Comparison of ENCODE assay signal across 8 cellular contexts in genomic region chr18:42053188-42053781, GRCh38.
DNase-seq lines count a peak whose midpoint lies in the region; ATAC-seq and TF ChIP-seq lines count a peak whose summit lies in the region.

No MANE protein-coding gene starts in this region.

- H3K9me3 ChIP-seq in Panc1 (ENCODE audit: control insufficient read depth, insufficient read depth, low read depth, low read length) (no peaks in the 10 kb centered on the region), ovary (no peaks in the 10 kb centered on the region)

- TF ChIP-seq POLR2A in ovary (IDR thresholded peaks at IDR 0.05): no peak

- no peak for TF ChIP-seq EP300 in ovary (IDR thresholded peaks at IDR 0.05)

- CTCF ChIA-PET in Panc1 (lab: Charles Lee): interaction anchor here (0.6 kb wide), 2 partner anchors 1219 to 1514 kb away, joined by 3 read pairs; no protein-coding TSS in a partner anchor

- peaks cover 23% of the 10 kb centered on the region for H3K36me3 Mint-ChIP-seq in type B pancreatic cell

- no TSS peak for BruUV-seq in Panc1 (replicated peaks; lab: Mats Ljungman, UMichigan)

- peaks cover 16% of the 10 kb centered on the region for H3K4me1 Mint-ChIP-seq in type B pancreatic cell (ENCODE audit: unreplicated experiment)

- DNase-seq in COLO829 (ENCODE audit: low spot score): peak; percentile 48
- DNase-seq in Panc1 (ENCODE audit: low read depth, low spot score): no peak
- peak; percentile 15 for DNase-seq in activated T-helper 1 cell treated with Interleukin-2 at 50 U/mL for 16 hours (ENCODE audit: low read depth)
- DNase-seq in fibroblast of pulmonary artery (ENCODE audit: low read depth): peak; percentile 79
- peak; percentile 33 to 69 (median 38) for DNase-seq in ovary
- DNase-seq in type B pancreatic cell (ENCODE audit: extremely low spot score, unreplicated experiment): no peak

- TF ChIP-seq CTCF in Panc1 (IDR thresholded peaks at IDR 0.05) (peak; percentile 64; the same call in 1 of the 2 replicates), fibroblast of pulmonary artery (IDR thresholded peaks at IDR 0.05; ENCODE audit: low read length, missing control alignments) (peak; percentile 87), ovary (IDR thresholded peaks at IDR 0.05) (peak; percentile 38 to 58 (median 46)), type B pancreatic cell (conservative IDR thresholded peaks at IDR 0.05) (peak; percentile 93)

- H3K4me1 ChIP-seq in Panc1 (ENCODE audit: control insufficient read depth, insufficient read depth, low read length): no peaks in the 10 kb centered on the region
- H3K4me1 ChIP-seq in ovary (ENCODE audit: insufficient read depth): no peaks in the 10 kb centered on the region

- 11 to 31% (median 15%) methylated on average over 5 of the region's 5 CpGs for WGBS in ovary, 3 donors

- H3K4me3 Mint-ChIP-seq in type B pancreatic cell: peak overlapping the region; percentile 36

- H3K27ac ChIP-seq in Panc1 (ENCODE audit: low read length): no peak overlapping the region
- no peak overlapping the region for H3K27ac ChIP-seq in ovary

- ATAC-seq in GM19455 (IDR thresholded peaks at IDR 0.05; ENCODE audit: unreplicated experiment) (peak; percentile 81), HG03565 (IDR thresholded peaks at IDR 0.05; ENCODE audit: unreplicated experiment) (peak; percentile 90), Panc1 (peak; percentile 74; the same call in 1 of the 2 replicates)

- in situ Hi-C loops in Panc1 (cut with HindIII; ENCODE audit: low pct_unique_long_range_greater_than_20kb, low sequenced_read_pairs): no loop called here

- no peaks in the 10 kb centered on the region; the same call in 1 of the 2 replicates for H3K36me3 ChIP-seq in Panc1 (ENCODE audit: control insufficient read depth, insufficient read depth, low read length)
- H3K36me3 ChIP-seq in ovary: no peaks in the 10 kb centered on the region

- POLR2A ChIA-PET in Panc1 (lab: Charles Lee): no interaction called here

- no peak overlapping the region for H3K4me3 ChIP-seq in Panc1 (ENCODE audit: low read depth in 2 of 2, low read length in 2 of 2)
- no peak overlapping the region for H3K4me3 ChIP-seq in fibroblast of pulmonary artery (replicated peaks; ENCODE audit: low read depth, low read length)
- H3K4me3 ChIP-seq in ovary: no peak overlapping the region

- H3K27me3 ChIP-seq in Panc1 (ENCODE audit: control insufficient read depth, insufficient read depth, low read length) (no peaks in the 10 kb centered on the region), ovary (no peaks in the 10 kb centered on the region)

- no peaks in the 10 kb centered on the region for H3K27me3 Mint-ChIP-seq in type B pancreatic cell

- H3K27ac Mint-ChIP-seq in type B pancreatic cell: peak overlapping the region; percentile 46

- intact Hi-C loops in Panc1 (cut with micrococcal nuclease; ENCODE audit: unreplicated experiment) (loop anchor here (10.0 kb wide), 1 partner anchor 1512 kb away; no protein-coding TSS in a partner anchor), ovary (cut with DNase I) (no loop called here)

- no peaks in the 10 kb centered on the region for H3K9me3 Mint-ChIP-seq in type B pancreatic cell

Comparison
In these comparisons a context has a peak if more than half of its experiments do, and no peak if none do; other contexts are left out.
1. DNase-seq: peak in COLO829 (single experiment), activated T-helper 1 cell treated with Interleukin-2 at 50 U/mL for 16 hours (single experiment), fibroblast of pulmonary artery (single experiment) and ovary (5 of 5); none in Panc1 (single experiment) and type B pancreatic cell (single experiment).
2. Peak in every context shown above with its lines, with median percentiles within 50 percentile points of each other: ATAC-seq and CTCF ChIP-seq.